Comparison of ENCODE assay signal across 9 cellular contexts in the genomic region with DNA sequence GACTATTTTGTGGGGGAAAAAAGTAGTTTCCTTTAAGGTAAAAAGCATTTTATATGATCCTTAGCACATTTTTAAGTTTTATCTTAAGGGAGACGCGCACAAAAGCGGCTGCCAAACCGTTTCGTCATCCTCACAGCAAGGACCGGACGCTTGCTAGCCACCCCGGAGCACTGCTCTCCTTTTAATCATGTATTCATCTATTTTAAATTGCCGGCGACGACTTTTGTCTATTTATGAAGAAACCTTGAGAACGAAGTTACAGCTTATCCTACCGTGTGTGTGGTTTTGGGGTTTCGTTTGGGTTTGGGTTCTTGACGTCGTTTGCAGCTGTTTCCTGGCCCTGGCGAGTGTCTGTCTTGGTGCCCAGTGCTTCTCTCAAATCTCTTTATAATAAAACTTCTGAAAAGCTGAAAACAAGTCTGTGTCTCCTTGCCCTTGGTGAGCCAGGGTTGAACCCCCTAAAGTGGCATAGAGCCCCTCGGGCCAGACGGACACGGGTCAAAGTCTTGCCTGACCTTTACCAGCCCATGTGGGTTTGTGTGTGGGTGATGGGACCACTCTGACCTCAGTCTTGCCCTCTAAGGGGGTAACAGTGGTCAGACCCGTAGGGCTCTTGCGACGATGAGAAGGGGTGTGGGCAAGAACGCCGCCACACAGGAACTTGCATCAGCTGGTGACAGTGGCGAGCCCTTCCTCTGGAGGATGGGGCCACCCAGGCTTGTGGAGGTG.
DNase-seq lines count a peak whose midpoint lies in the region; ATAC-seq and TF ChIP-seq lines count a peak whose summit lies in the region.
"Had no signal": no experiment of that assay in that cellular context is flagged by ENCODE, and none has a peak within 500 bp of the region (broad histone marks: within the 10 kb centered on the region; RNA-seq: fewer than 3 reads in every experiment).

No MANE protein-coding gene starts in this region.

- peaks cover 0 to 47% (median 3%) of the 10 kb centered on the region in 9 donors for H3K4me1 ChIP-seq in heart right ventricle

- no peaks in the 10 kb centered on the region for H3K27me3 Mint-ChIP-seq in central memory CD8-positive, alpha-beta T cell

- no peaks in the 10 kb centered on the region for H3K9me3 Mint-ChIP-seq in central memory CD8-positive, alpha-beta T cell

- H3K4me3 Mint-ChIP-seq in central memory CD8-positive, alpha-beta T cell = peak overlapping the region; percentile 80

- H3K4me3 ChIP-seq in heart right ventricle = peak overlapping the region in 1 of 10 donors; percentile 27
- H3K4me3 ChIP-seq: A549 had no signal

- no peak for ATAC-seq in heart right ventricle
- ATAC-seq in central memory CD8-positive, alpha-beta T cell (replicated peaks; ENCODE audit: extremely low read depth, poor library complexity, severe bottlenecking) = peak; percentile 77
- no peak for ATAC-seq in GM19328 (IDR thresholded peaks at IDR 0.05; ENCODE audit: unreplicated experiment)
- ATAC-seq: A549 had no signal

- peak overlapping the region; percentile 96 for H3K27ac Mint-ChIP-seq in central memory CD8-positive, alpha-beta T cell (ENCODE audit: low read depth)

- no peak for TF ChIP-seq CTCF in heart right ventricle (IDR thresholded peaks at IDR 0.05)

- intact Hi-C loops in cardiac septum (cut with DNase I) = no loop called here
- intact Hi-C loops in heart right ventricle (cut with DNase I) = no loop called here

- H3K36me3 ChIP-seq in heart right ventricle = no peaks in the 10 kb centered on the region

- peaks cover 0 to 6% (median 0%) of the 10 kb centered on the region in 7 donors for H3K27me3 ChIP-seq in heart right ventricle

- peak overlapping the region in 2 of 10 donors; percentile 40 to 86 for H3K27ac ChIP-seq in heart right ventricle
- H3K27ac ChIP-seq: A549 had no signal

- WGBS in heart right ventricle, 2 donors = 73 to 86% methylated on average over 26 of the region's 26 CpGs

- H3K9me3 ChIP-seq in heart right ventricle = no peaks in the 10 kb centered on the region
- H3K9me3 ChIP-seq: A549 had no signal

- DNase-seq in cardiac septum (ENCODE audit: low spot score) = peak; percentile 90
- no peak for DNase-seq in heart right ventricle
- DNase-seq in T-helper 1 cell = peak in 4 of 5 donors; percentile 50 to 95 (median 65)
- DNase-seq in central memory CD8-positive, alpha-beta T cell (ENCODE audit: low spot score in 2 of 2) = peak; percentile 50 to 79
- peak; percentile 22 for DNase-seq in stimulated activated CD8-positive, alpha-beta memory T cell treated with anti-CD3 and anti-CD28 coated beads, Interleukin-7, amount 100 ng/mL, for 24 hours (ENCODE audit: low read depth)
- no peak for DNase-seq in NCI-H2107 (lab: John Stamatoyannopoulos, UW)
- DNase-seq in nucleus accumbens (lab: John Stamatoyannopoulos, UW) = no peak

- peaks cover 36% of the 10 kb centered on the region for H3K4me1 Mint-ChIP-seq in central memory CD8-positive, alpha-beta T cell

- H3K36me3 Mint-ChIP-seq in central memory CD8-positive, alpha-beta T cell (ENCODE audit: insufficient read depth) = peaks cover 15% of the 10 kb centered on the region

Comparison
In these comparisons a context has a peak if more than half of its experiments do, and no peak if none do; other contexts are left out.
1. DNase-seq: peak in cardiac septum (single experiment), T-helper 1 cell (4 of 5), central memory CD8-positive, alpha-beta T cell (2 of 2) and stimulated activated CD8-positive, alpha-beta memory T cell treated with anti-CD3 and anti-CD28 coated beads, Interleukin-7, amount 100 ng/mL, for 24 hours (single experiment); none in heart right ventricle (0 of 2), NCI-H2107 (single experiment) and nucleus accumbens (0 of 56).